10 cellular contexts compared by ENCODE assay signal in genomic region chr1:113041569-113042335, GRCh38. TPM values are rescaled to one million over a fixed set of nuclear protein-coding genes. Genes with fewer than 3 reads are reported as not detected.
DNase-seq lines count a peak whose midpoint lies in the region; ATAC-seq and FAIRE-seq lines count a peak whose summit lies in the region.
"Had no signal": no experiment of that assay in that cellular context is flagged by ENCODE, and none has a peak within 500 bp of the region (broad histone marks: within the 10 kb centered on the region; RNA-seq: fewer than 3 reads in every experiment).

No MANE protein-coding gene starts in this region.

- no peak for ATAC-seq in GM18873 (IDR thresholded peaks at IDR 0.05; ENCODE audit: low FRiP score, unreplicated experiment)
- ATAC-seq in HG02870 (IDR thresholded peaks at IDR 0.05; ENCODE audit: unreplicated experiment): no peak

- H3K4me1 ChIP-seq in HAP-1: peaks cover 16% of the 10 kb centered on the region

- in situ Hi-C loops in HAP-1 (cut with MboI; ENCODE audit: low sequenced_read_pairs) (loop anchor here (5.0 to 10.0 kb wide), 3 partner anchors 159 to 327 kb away; partner anchors contain the start of gene PPM1J), SK-MEL-5 (cut with HindIII; ENCODE audit: low pct_unique_long_range_greater_than_20kb, low sequenced_read_pairs) (no loop called here)

- H3K9me3 ChIP-seq in HAP-1: no peaks in the 10 kb centered on the region
- H3K9me3 ChIP-seq: mucosa of descending colon had no signal

- no peak overlapping the region for H3K4me3 ChIP-seq in HAP-1
- H3K4me3 ChIP-seq: mucosa of descending colon had no signal

- DNase-seq in HAP-1 (ENCODE audit: low spot score in 2 of 2) (peak; percentile 12 to 39), SK-MEL-5 (ENCODE audit: low read depth, low spot score) (peak; percentile 17), foreskin melanocyte (peak; percentile 60), retina (peak; percentile 37), RCC 7860 (ENCODE audit: low spot score) (no peak), RPMI8226 (no peak)
- DNase-seq: NCI-H2171 had no signal

- H3K27me3 ChIP-seq in HAP-1 (ENCODE audit: low read depth): no peaks in the 10 kb centered on the region

- H3K36me3 ChIP-seq in HAP-1 (replicated peaks): no peaks in the 10 kb centered on the region

- no peak for FAIRE-seq in RCC 7860 (lab: Jason Lieb, UNC)

RNA-seq across cellular contexts. Expression of gene LRIG2, which starts 31.2 kb away (rescaled TPM):
- total RNA-seq in SK-MEL-5 (2014; rRNA removed; shearing (Covaris generic)): 5.9 and 8.7 TPM in 2 replicates
- polyA plus RNA-seq in SK-MEL-5 (2015; cell fraction: cytosol; rRNA removed): 2.3 and 2.7 TPM in 2 replicates
- 19.6 and 22.5 TPM in 2 replicates for polyA plus RNA-seq in SK-MEL-5 (2015; cell fraction: nucleus; rRNA removed)

Comparison
In these comparisons a context has a peak if more than half of its experiments do, and no peak if none do; other contexts are left out.
1. DNase-seq: peak in HAP-1 (2 of 2), SK-MEL-5 (single experiment), foreskin melanocyte (single experiment) and retina (single experiment); none in RCC 7860 (single experiment) and RPMI8226 (single experiment).